In the genomic region with DNA sequence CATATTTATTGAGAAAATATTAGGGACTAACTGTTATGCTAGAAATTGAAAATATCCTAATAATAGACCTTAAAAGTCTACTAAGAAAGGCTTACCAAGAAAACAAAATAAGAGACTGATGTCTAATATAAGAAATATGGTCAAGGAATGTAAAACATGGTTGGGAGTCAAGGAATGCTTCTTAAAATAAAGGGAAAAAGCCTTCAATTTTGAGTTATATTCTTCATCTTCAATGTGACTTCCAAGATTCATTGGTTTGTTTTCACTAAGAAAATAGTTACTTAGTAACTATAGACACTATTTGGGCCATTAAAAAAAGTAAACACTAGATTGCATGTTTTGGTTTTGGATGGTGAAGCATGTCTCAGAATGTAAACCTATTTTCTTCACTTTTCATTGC, we compare ENCODE assay signal across 21 cellular contexts.
"Had no signal": no experiment of that assay in that cellular context is flagged by ENCODE, and none has a peak within 500 bp of the region (broad histone marks: within the 10 kb centered on the region; RNA-seq: fewer than 3 reads in every experiment).

No MANE protein-coding gene starts in this region.

- ATAC-seq: activated CD4-positive, CD25-positive, alpha-beta regulatory T cell treated with anti-CD3 and anti-CD28 coated beads, Interleukin-2, amount 50 U/mL, for 24 hours; lower lobe of right lung had no signal

- H3K27me3 Mint-ChIP-seq: dendritic cell treated with granulocyte-macrophage colony-stimulating factor and Interleukin-4, amounts not matched to agents 40 ng/mL and 50 ng/mL, for 4 days had no signal

- DNase-seq: activated CD4-positive, alpha-beta T cell treated with anti-CD3 and anti-CD28 coated beads, Interleukin-2, amount 50 U/mL, for 1 hour; activated CD8-positive, alpha-beta memory T cell treated with anti-CD3 and anti-CD28 coated beads for 24 hours; activated CD8-positive, alpha-beta memory T cell treated with anti-CD3 and anti-CD28 coated beads, Interleukin-2, amount 50 U/mL, for 48 hours; activated effector memory CD4-positive, alpha-beta T cell treated with anti-CD3 and anti-CD28 coated beads, Interleukin-2, amount 50 U/mL, for 16 hours; activated naive CD4-positive, alpha-beta T cell treated with anti-CD3 and anti-CD28 coated beads, Interleukin-2, amount 50 U/mL, for 16 hours; effector memory CD4-positive, alpha-beta T cell; lower lobe of right lung; posterior cingulate gyrus; retina; stimulated activated CD4-positive, alpha-beta T cell treated with anti-CD3 and anti-CD28 coated beads, Interleukin-2, amount 100 ng/mL, for 24 hours; stimulated activated naive CD4-positive, alpha-beta T cell treated with Interleukin-2 at 50 U/mL for 16 hours; substantia nigra; T1000; transverse colon; uterus had no signal

- H3K9me3 Mint-ChIP-seq: activated T-cell treated with anti-CD3 and anti-CD28 coated beads, Interleukin-2, amount 50 U/mL, for 72 hours; natural killer cell treated with Interleukin-12 subunit alpha and Interleukin-12 subunit beta and Interleukin-15 and Interleukin-18, amount 100 ng/mL, for 72 hours had no signal

- H3K27ac ChIP-seq: lower lobe of right lung, neutrophil, transverse colon, uterus had no signal

- H3K36me3 Mint-ChIP-seq: natural killer cell treated with Interleukin-12 subunit alpha and Interleukin-12 subunit beta and Interleukin-15 and Interleukin-18, amount 100 ng/mL, for 72 hours had no signal

- H3K4me1 ChIP-seq: lower lobe of right lung, uterus had no signal

- H3K4me3 Mint-ChIP-seq: activated T-cell treated with anti-CD3 and anti-CD28 coated beads, Interleukin-2, amount 50 U/mL, for 72 hours; dendritic cell treated with granulocyte-macrophage colony-stimulating factor and Interleukin-4, amounts not matched to agents 40 ng/mL and 50 ng/mL, for 4 days; natural killer cell treated with Interleukin-12 subunit alpha and Interleukin-12 subunit beta and Interleukin-15 and Interleukin-18, amount 100 ng/mL, for 72 hours had no signal

- H3K27ac Mint-ChIP-seq: activated T-cell treated with anti-CD3 and anti-CD28 coated beads, Interleukin-2, amount 50 U/mL, for 72 hours; dendritic cell treated with granulocyte-macrophage colony-stimulating factor and Interleukin-4, amounts not matched to agents 40 ng/mL and 50 ng/mL, for 4 days; natural killer cell treated with Interleukin-12 subunit alpha and Interleukin-12 subunit beta and Interleukin-15 and Interleukin-18, amount 100 ng/mL, for 72 hours had no signal

- H3K27me3 ChIP-seq: neutrophil, transverse colon, uterus had no signal

- FAIRE-seq: islet of Langerhans had no signal

- H3K9me3 ChIP-seq: lower lobe of right lung, neutrophil, transverse colon, uterus had no signal

- H3K36me3 ChIP-seq: lower lobe of right lung, neutrophil, transverse colon, uterus had no signal

- H3K4me3 ChIP-seq: lower lobe of right lung, transverse colon, uterus had no signal
